Comparison of ENCODE assay signal across 10 cellular contexts in genomic region chr12:45259732-45260480, GRCh38. TPM values are rescaled to one million over a fixed set of nuclear protein-coding genes. Genes with fewer than 3 reads are reported as not detected.
A peak's percentile ranks its signal among the peaks of the same experiment; 100 is the strongest.
DNase-seq lines count a peak whose midpoint lies in the region; ATAC-seq and TF ChIP-seq lines count a peak whose summit lies in the region.
"Had no signal": no experiment of that assay in that cellular context is flagged by ENCODE, and none has a peak within 500 bp of the region (broad histone marks: within the 10 kb centered on the region; RNA-seq: fewer than 3 reads in every experiment).

No MANE protein-coding gene starts in this region.

- intact Hi-C loops in HCT116 (cut with micrococcal nuclease): no loop called here

- TF ChIP-seq RAD21 in HCT116 (IDR thresholded peaks at IDR 0.05; ENCODE audit: low read depth): no peak

- POLR2A ChIA-PET in HCT116 (lab: Charles Lee): no interaction called here

- CTCF ChIA-PET in HCT116 (lab: Charles Lee): interaction anchor here (1.1 kb wide), 1 partner anchor 9 kb away, joined by 3 read pairs; no protein-coding TSS in a partner anchor

- BruUV-seq in HCT116 (replicated peaks; lab: Mats Ljungman, UMichigan): no TSS peak

- H3K9ac ChIP-seq in HCT116 (ENCODE audit: low read length): no peak overlapping the region

- no peak for TF ChIP-seq CTCF in HCT116 (IDR thresholded peaks at IDR 0.05 in 2 of 3, conservative IDR thresholded peaks at IDR 0.05 in 1 of 3; ENCODE audit: borderline replicate concordance in 1 of 3, insufficient read depth in 1 of 3, low read depth in 2 of 3, low read length in 2 of 3)
- no peak for TF ChIP-seq CTCF in RWPE2 (IDR thresholded peaks at IDR 0.05; ENCODE audit: poor library complexity, severe bottlenecking)
- no peak for TF ChIP-seq CTCF in fibroblast of villous mesenchyme (IDR thresholded peaks at IDR 0.05; ENCODE audit: insufficient read depth, low read depth, low read length)

- H3K4me3 ChIP-seq in HCT116 (replicated peaks in 1 of 2; ENCODE audit: low read depth in 1 of 2, low read length in 2 of 2) (no peak overlapping the region), RWPE2 (ENCODE audit: severe bottlenecking) (no peak overlapping the region), fibroblast of villous mesenchyme (ENCODE audit: low read depth, low read length) (no peak overlapping the region)

- no peak overlapping the region for H3K27ac ChIP-seq in HCT116 (ENCODE audit: low read depth, low read length)
- peak overlapping the region; percentile 52 for H3K27ac ChIP-seq in RWPE2 (ENCODE audit: poor library complexity, severe bottlenecking)

- peaks cover 11% of the 10 kb centered on the region; the same call in 1 of the 2 replicates for H3K79me2 ChIP-seq in HCT116 (ENCODE audit: insufficient read depth, low read length)

- no peak overlapping the region for H3K4me2 ChIP-seq in HCT116 (ENCODE audit: low read length)

- H3K9me3 ChIP-seq in HCT116 (ENCODE audit: control insufficient read depth in 1 of 2, insufficient read depth in 1 of 2, low read depth in 1 of 2, low read length in 2 of 2) (no peaks in the 10 kb centered on the region), RWPE2 (ENCODE audit: severe bottlenecking) (no peaks in the 10 kb centered on the region)

- H3K27me3 ChIP-seq in HCT116 (ENCODE audit: insufficient read depth, low read length) (no peaks in the 10 kb centered on the region), RWPE2 (ENCODE audit: insufficient read depth, poor library complexity, severe bottlenecking) (no peaks in the 10 kb centered on the region)

- RAD21 ChIA-PET in HCT116 (lab: Charles Lee; ENCODE audit: low non-redundant PET in 1 of 2, low total read pairs in 2 of 2, uncharacterized antibody in 2 of 2, unreplicated experiment in 2 of 2): interaction anchor here in 1 of 2 experiments (0.7 kb wide), 1 partner anchor 9 kb away, joined by 3 read pairs; no protein-coding TSS in a partner anchor

- no peaks in the 10 kb centered on the region for H4K20me1 ChIP-seq in HCT116 (ENCODE audit: insufficient read depth)

- ATAC-seq in HCT116 (no peak), RWPE2 (ENCODE audit: low read depth) (peak; percentile 71), HG03439 (IDR thresholded peaks at IDR 0.05; ENCODE audit: unreplicated experiment) (no peak), GM21526 (IDR thresholded peaks at IDR 0.05; ENCODE audit: low FRiP score, unreplicated experiment) (no peak), GM18858 (IDR thresholded peaks at IDR 0.05; ENCODE audit: unreplicated experiment) (no peak)
- ATAC-seq in activated CD4-positive, CD25-positive, alpha-beta regulatory T cell treated with anti-CD3 and anti-CD28 coated beads, Interleukin-2, amount 50 U/mL, for 24 hours: no peak

- no peak overlapping the region for H2AFZ ChIP-seq in HCT116 (ENCODE audit: low read depth, low read length, poor library complexity, severe bottlenecking)

- H3K4me1 ChIP-seq in HCT116 (ENCODE audit: control insufficient read depth in 1 of 2, insufficient read depth in 2 of 2, low read length in 2 of 2) (peaks cover 14 to 16% of the 10 kb centered on the region in 2 experiments), RWPE2 (ENCODE audit: insufficient read depth, poor library complexity, severe bottlenecking) (peaks cover 21% of the 10 kb centered on the region)

- H3K9me2 ChIP-seq in HCT116 (ENCODE audit: insufficient read depth): no peaks in the 10 kb centered on the region

- no peak for DNase-seq in HCT116 (ENCODE audit: low read depth, low spot score)
- no peak for DNase-seq in RWPE2 (ENCODE audit: low spot score)
- DNase-seq in fibroblast of villous mesenchyme (ENCODE audit: low read depth): peak; percentile 81
- peak; percentile 42 for DNase-seq in renal cortical epithelial cell (ENCODE audit: low read depth)
- DNase-seq: activated naive CD4-positive, alpha-beta T cell treated with anti-CD3 and anti-CD28 coated beads for 36 hours; SHP77 treated with DMSO at 0.1 percent for 48 hours had no signal

- no peak for TF ChIP-seq POLR2A in HCT116 (IDR thresholded peaks at IDR 0.05; ENCODE audit: borderline replicate concordance, extremely low read depth, insufficient read depth, insufficient read length)

- H3K36me3 ChIP-seq in HCT116 (ENCODE audit: control insufficient read depth in 1 of 2, insufficient read depth in 2 of 2, low read length in 2 of 2): no peaks in the 10 kb centered on the region
- H3K36me3 ChIP-seq in RWPE2 (ENCODE audit: low read depth): 0 out of 2 replicates have a peak, but pooled peaks cover 4% of the 10 kb centered on the region

TF ChIP-seq in HCT116, 20 proteins besides CTCF, POLR2A, EP300 and RAD21:
- TF ChIP-seq SIN3A (IDR thresholded peaks at IDR 0.05; ENCODE audit: low read depth) (no peak), CEBPB (IDR thresholded peaks at IDR 0.05; ENCODE audit: low read depth) (0 out of 2 replicates have a peak, but pooled peaks have one; percentile 17)
TF ChIP-seq in HCT116: peak in this region for 1.

RNA-seq across cellular contexts. Expression of gene ANO6, which starts 44.0 kb away (rescaled TPM):
- total RNA-seq in HCT116 (2021; ENCODE audit: unreplicated experiment) (36.7 TPM), fibroblast of villous mesenchyme (75.1 and 91.5 TPM in 2 replicates), renal cortical epithelial cell (82.7 and 96.2 TPM in 2 replicates)
- 19.0 and 22.0 TPM in 2 replicates for polyA plus RNA-seq in HCT116 (2012)

Comparison
In these comparisons a context has a peak if more than half of its experiments do, and no peak if none do; other contexts are left out.
1. DNase-seq: peak in fibroblast of villous mesenchyme (single experiment) and renal cortical epithelial cell (single experiment); none in HCT116 (single experiment) and RWPE2 (single experiment).